24 cellular contexts compared by ENCODE assay signal in genomic region chr6:41059569-41059968, GRCh38. TPM values are rescaled to one million over a fixed set of nuclear protein-coding genes. Genes with fewer than 3 reads are reported as not detected.
DNase-seq lines count a peak whose midpoint lies in the region; ATAC-seq and TF ChIP-seq lines count a peak whose summit lies in the region.
"Had no signal": no experiment of that assay in that cellular context is flagged by ENCODE, and none has a peak within 500 bp of the region (broad histone marks: within the 10 kb centered on the region; RNA-seq: fewer than 3 reads in every experiment).

No MANE protein-coding gene starts in this region.

- no peaks in the 10 kb centered on the region for H3K27me3 Mint-ChIP-seq in chondrocyte (ENCODE audit: low read depth)
- H3K27me3 Mint-ChIP-seq in activated CD8-positive, alpha-beta T cell treated with anti-CD3 and anti-CD28 coated beads, Interleukin-2, amount 10 ng/mL, durations not matched to agents 7 days and 5 days (ENCODE audit: low read depth) = no peaks in the 10 kb centered on the region
- H3K27me3 Mint-ChIP-seq: CD4-positive, alpha-beta T cell; natural killer cell treated with Interleukin-12 subunit alpha and Interleukin-12 subunit beta and Interleukin-15 and Interleukin-18, amount 100 ng/mL, for 72 hours had no signal

- DNase-seq in SK-N-SH (no peak), RWPE2 (ENCODE audit: low spot score) (no peak), foreskin fibroblast (peak; percentile 37 to 70), psoas muscle (no peak), DMS114 treated with DMSO at 0.1 percent for 48 hours (lab: John Stamatoyannopoulos, UW; ENCODE audit: unreplicated experiment) (no peak), chondrocyte (ENCODE audit: low spot score) (no peak)
- DNase-seq in activated CD8-positive, alpha-beta T cell treated with anti-CD3 and anti-CD28 coated beads, Interleukin-2, amount 10 ng/mL, durations not matched to agents 7 days and 5 days = no peak
- DNase-seq: activated CD4-positive, alpha-beta T cell treated with anti-CD3 and anti-CD28 coated beads for 1 hour; activated CD8-positive, alpha-beta memory T cell treated with anti-CD3 and anti-CD28 coated beads, Interleukin-2, amount 50 U/mL, for 48 hours; CD4-positive, alpha-beta T cell; dermis blood vessel endothelial cell; DND-41; NCI-H1092; NCI-H2171; NK-92 treated with Interleukin-12 subunit alpha and Interleukin-12 subunit beta, amount 100 ng/mL, for 24 hours; SHP77; stimulated activated naive CD4-positive, alpha-beta T cell treated with Interleukin-2 at 50 U/mL for 16 hours had no signal

- H3K36me3 ChIP-seq in SK-N-SH (replicated peaks in 1 of 2; ENCODE audit: control insufficient read depth in 1 of 2, insufficient read depth in 2 of 2, low read length in 1 of 2) (peaks cover 6 to 15% of the 10 kb centered on the region in 2 experiments), RWPE2 (ENCODE audit: low read depth) (peaks cover 7% of the 10 kb centered on the region; the same call in 1 of the 2 replicates), psoas muscle (ENCODE audit: insufficient read depth in 1 of 2, low read depth in 1 of 2) (peaks cover 2 to 64% of the 10 kb centered on the region in 2 donors)
- H3K36me3 ChIP-seq: prostate gland had no signal

- no peaks in the 10 kb centered on the region for H3K9me3 Mint-ChIP-seq in chondrocyte (ENCODE audit: low read depth)
- no peaks in the 10 kb centered on the region for H3K9me3 Mint-ChIP-seq in activated CD8-positive, alpha-beta T cell treated with anti-CD3 and anti-CD28 coated beads, Interleukin-2, amount 10 ng/mL, durations not matched to agents 7 days and 5 days (ENCODE audit: insufficient read depth)
- H3K9me3 Mint-ChIP-seq: CD4-positive, alpha-beta T cell; natural killer cell treated with Interleukin-12 subunit alpha and Interleukin-12 subunit beta and Interleukin-15 and Interleukin-18, amount 100 ng/mL, for 72 hours had no signal

- H3K27me3 ChIP-seq in SK-N-SH (ENCODE audit: insufficient read depth) (no peaks in the 10 kb centered on the region), RWPE2 (ENCODE audit: insufficient read depth, poor library complexity, severe bottlenecking) (no peaks in the 10 kb centered on the region), psoas muscle (ENCODE audit: insufficient read depth in 3 of 3, low read length in 2 of 3) (no peaks in the 10 kb centered on the region)
- H3K27me3 ChIP-seq: ascending aorta had no signal

- H2AFZ ChIP-seq in SK-N-SH (ENCODE audit: low read depth) = no peak overlapping the region

- intact Hi-C loops in psoas muscle (cut with DNase I) = no loop called here

- TF ChIP-seq RAD21 in SK-N-SH (IDR thresholded peaks at IDR 0.05; ENCODE audit: low read length) = no peak

- H3K27ac ChIP-seq in SK-N-SH (ENCODE audit: low read depth in 2 of 2, low read length in 1 of 2) (no peak overlapping the region), RWPE2 (ENCODE audit: poor library complexity, severe bottlenecking) (no peak overlapping the region), psoas muscle (peak overlapping the region; percentile 92)
- H3K27ac ChIP-seq: 22Rv1, ascending aorta, prostate gland had no signal

- TF ChIP-seq CTCF in SK-N-SH (IDR thresholded peaks at IDR 0.05) = no peak
- TF ChIP-seq CTCF in RWPE2 (IDR thresholded peaks at IDR 0.05; ENCODE audit: poor library complexity, severe bottlenecking) = no peak
- TF ChIP-seq CTCF in foreskin fibroblast (IDR thresholded peaks at IDR 0.05; ENCODE audit: low read depth, low read length) = no peak
- TF ChIP-seq CTCF in psoas muscle (IDR thresholded peaks at IDR 0.05) = no peak
- no peak for TF ChIP-seq CTCF in chondrocyte (IDR thresholded peaks at IDR 0.05)

- no peaks in the 10 kb centered on the region for H3F3A ChIP-seq in SK-N-SH (replicated peaks; ENCODE audit: insufficient read depth)

- H3K9me3 ChIP-seq in SK-N-SH (no peaks in the 10 kb centered on the region), RWPE2 (ENCODE audit: severe bottlenecking) (no peaks in the 10 kb centered on the region), psoas muscle (no peaks in the 10 kb centered on the region)
- H3K9me3 ChIP-seq: ascending aorta, prostate gland had no signal

- ATAC-seq in SK-N-SH treated with all-trans-retinoic acid at 6 μM for 48 hours = peak; percentile 58
- peak; percentile 65; the same call in 2 of the 3 replicates for ATAC-seq in RWPE2 (ENCODE audit: low read depth)
- ATAC-seq in psoas muscle = peak in 3 of 4 donors; percentile 21 to 26 (median 21)
- ATAC-seq in activated CD8-positive, alpha-beta T cell treated with anti-CD3 and anti-CD28 coated beads, Interleukin-2, amount 10 ng/mL, durations not matched to agents 7 days and 5 days = no peak
- ATAC-seq: natural killer cell treated with Interleukin-12 subunit alpha and Interleukin-12 subunit beta and Interleukin-15 and Interleukin-18, amount 100 ng/mL, for 72 hours had no signal

- H3K27ac Mint-ChIP-seq in chondrocyte (ENCODE audit: unreplicated experiment) = no peak overlapping the region
- no peak overlapping the region for H3K27ac Mint-ChIP-seq in activated CD8-positive, alpha-beta T cell treated with anti-CD3 and anti-CD28 coated beads, Interleukin-2, amount 10 ng/mL, durations not matched to agents 7 days and 5 days
- H3K27ac Mint-ChIP-seq: CD4-positive, alpha-beta T cell had no signal

- CTCF ChIA-PET in SK-N-SH (lab: Yijun Ruan, JAX) = interaction anchor here (0.9 kb wide), 1 partner anchor 31 kb away, joined by 3 read pairs; no protein-coding TSS in a partner anchor
- CTCF ChIA-PET in activated CD8-positive, alpha-beta T cell treated with anti-CD3 and anti-CD28 coated beads, Interleukin-2, amount 10 ng/mL, durations not matched to agents 7 days and 5 days (lab: Charles Lee) = interaction anchor here (0.8 to 2.6 kb wide), 9 partner anchors 10 to 125 kb away, joined by 3 to 29 read pairs (median 5); partner anchors contain the start of genes NFYA, OARD1 and UNC5CL

- 89% methylated on average over 1 of the region's 1 CpG for WGBS in SK-N-SH (ENCODE audit: low lambda C conversion rate)
- 22 to 32% (median 31%) methylated on average over 1 of the region's 1 CpG for WGBS in psoas muscle, 3 donors

- no peaks in the 10 kb centered on the region for H3K79me2 ChIP-seq in SK-N-SH (ENCODE audit: insufficient read depth)

- POLR2A ChIA-PET in SK-N-SH (lab: Yijun Ruan, JAX) = no interaction called here
- POLR2A ChIA-PET in activated CD8-positive, alpha-beta T cell treated with anti-CD3 and anti-CD28 coated beads, Interleukin-2, amount 10 ng/mL, durations not matched to agents 7 days and 5 days (lab: Charles Lee) = interaction anchor here (0.6 to 1.1 kb wide), 2 partner anchors 13 to 91 kb away, joined by 4 to 5 read pairs; partner anchors contain the start of genes NFYA and OARD1

- H3K36me3 Mint-ChIP-seq in chondrocyte (ENCODE audit: low read depth) = no peaks in the 10 kb centered on the region
- H3K36me3 Mint-ChIP-seq in activated CD8-positive, alpha-beta T cell treated with anti-CD3 and anti-CD28 coated beads, Interleukin-2, amount 10 ng/mL, durations not matched to agents 7 days and 5 days (ENCODE audit: low read depth) = peaks cover 16% of the 10 kb centered on the region

- no peaks in the 10 kb centered on the region for H3K9me2 ChIP-seq in SK-N-SH

- H3K4me3 ChIP-seq in SK-N-SH (ENCODE audit: low read depth in 2 of 2, low read length in 1 of 2) = no peak overlapping the region
- H3K4me3 ChIP-seq in RWPE2 (ENCODE audit: severe bottlenecking) = no peak overlapping the region
- no peak overlapping the region for H3K4me3 ChIP-seq in foreskin fibroblast (ENCODE audit: low read depth in 1 of 2, low read length in 2 of 2)
- peak overlapping the region; percentile 63 for H3K4me3 ChIP-seq in psoas muscle
- H3K4me3 ChIP-seq: ascending aorta, prostate gland had no signal

- TF ChIP-seq EP300 in SK-N-SH (IDR thresholded peaks at IDR 0.05; ENCODE audit: borderline replicate concordance in 1 of 2, low read depth in 1 of 2, low read length in 1 of 2) = no peak

- peaks cover 23% of the 10 kb centered on the region for H3K4me1 Mint-ChIP-seq in chondrocyte (ENCODE audit: low read depth)
- peaks cover 8% of the 10 kb centered on the region for H3K4me1 Mint-ChIP-seq in activated CD8-positive, alpha-beta T cell treated with anti-CD3 and anti-CD28 coated beads, Interleukin-2, amount 10 ng/mL, durations not matched to agents 7 days and 5 days (ENCODE audit: low read depth)

- H3K9ac ChIP-seq in SK-N-SH = no peak overlapping the region

- H3K4me3 Mint-ChIP-seq in chondrocyte (ENCODE audit: unreplicated experiment) = no peak overlapping the region
- H3K4me3 Mint-ChIP-seq in activated CD8-positive, alpha-beta T cell treated with anti-CD3 and anti-CD28 coated beads, Interleukin-2, amount 10 ng/mL, durations not matched to agents 7 days and 5 days = no peak overlapping the region
- H3K4me3 Mint-ChIP-seq: CD4-positive, alpha-beta T cell; natural killer cell treated with Interleukin-12 subunit alpha and Interleukin-12 subunit beta and Interleukin-15 and Interleukin-18, amount 100 ng/mL, for 72 hours had no signal

- no peak overlapping the region for H3K4me2 ChIP-seq in SK-N-SH

- H3K4me1 ChIP-seq in SK-N-SH (ENCODE audit: control insufficient read depth in 1 of 2, insufficient read depth in 2 of 2, low read depth in 1 of 2, low read length in 1 of 2) = no peaks in the 10 kb centered on the region; a peak in 1 of 4 replicates
- no peaks in the 10 kb centered on the region for H3K4me1 ChIP-seq in RWPE2 (ENCODE audit: insufficient read depth, poor library complexity, severe bottlenecking)
- peaks cover 31% of the 10 kb centered on the region for H3K4me1 ChIP-seq in psoas muscle
- H3K4me1 ChIP-seq: ascending aorta, prostate gland had no signal

- H4K20me1 ChIP-seq in SK-N-SH (ENCODE audit: insufficient read depth) = no peaks in the 10 kb centered on the region

RNA-seq across cellular contexts. Expression of gene APOBEC2, which starts 6.6 kb away (rescaled TPM):
- polyA plus RNA-seq in SK-N-SH (2012; rRNA removed) = not detected in 2 replicates
- polyA plus RNA-seq in SK-N-SH (2012; cell fraction: cytosol; rRNA removed) = not detected in 2 replicates
- polyA plus RNA-seq in SK-N-SH (2012; cell fraction: nucleus; rRNA removed) = not detected in 2 replicates
- total RNA-seq in psoas muscle = 100 to 1,000 TPM; 135 to 511 (median 272) TPM
- polyA plus RNA-seq in psoas muscle = 100 to 1,000 TPM in 1 of 3 donors, 10 to 100 TPM in 2; 16.4 to 141 (median 80.7) TPM
- total RNA-seq in chondrocyte = not detected in 3 replicates
- total RNA-seq in activated CD8-positive, alpha-beta T cell treated with anti-CD3 and anti-CD28 coated beads, Interleukin-2, amount 10 ng/mL, durations not matched to agents 7 days and 5 days = not detected
- total RNA-seq: ascending aorta; CD4-positive, alpha-beta T cell; dermis blood vessel endothelial cell; natural killer cell treated with Interleukin-12 subunit alpha and Interleukin-12 subunit beta and Interleukin-15 and Interleukin-18, amount 100 ng/mL, for 72 hours; T-helper 2 cell treated with Interferon-gamma antibody and Interleukin-4, amounts not matched to agents 100 ng/mL and 5 ng/mL, for 36 hours had no signal

RNA-seq across cellular contexts. Expression of gene OARD1, which starts 12.6 kb away (rescaled TPM):
- polyA plus RNA-seq in SK-N-SH (2012; rRNA removed) = 5.6 and 6.4 TPM in 2 replicates
- 9.3 and 15.7 TPM in 2 replicates for polyA plus RNA-seq in SK-N-SH (2012; cell fraction: cytosol; rRNA removed)
- 2.2 and 4.7 TPM in 2 replicates for polyA plus RNA-seq in SK-N-SH (2012; cell fraction: nucleus; rRNA removed)
- total RNA-seq in psoas muscle = 10 to 100 TPM; 13.5 to 23.4 (median 16.6) TPM
- polyA plus RNA-seq in psoas muscle = 10 to 100 TPM; 24.6 to 74.6 (median 52.3) TPM
- total RNA-seq in chondrocyte = 11.4 to 12.2 TPM (median 12.2 TPM) in 3 replicates
- total RNA-seq in activated CD8-positive, alpha-beta T cell treated with anti-CD3 and anti-CD28 coated beads, Interleukin-2, amount 10 ng/mL, durations not matched to agents 7 days and 5 days = 10 to 100 TPM; 30.2 to 31.9 TPM
- total RNA-seq: ascending aorta had no signal

RNA-seq across cellular contexts. Expression of gene NFYA, which starts 13.2 kb away (rescaled TPM):
- polyA plus RNA-seq in SK-N-SH (2012; rRNA removed) (6.8 and 9.7 TPM in 2 replicates), psoas muscle (10 to 100 TPM in 2 of 3 donors, 1 to 10 TPM in 1; 2.7 to 14.2 (median 10.4) TPM)
- polyA plus RNA-seq in SK-N-SH (2012; cell fraction: cytosol; rRNA removed) = 6.8 and 8.1 TPM in 2 replicates
- polyA plus RNA-seq in SK-N-SH (2012; cell fraction: nucleus; rRNA removed) = 10.5 and 17.2 TPM in 2 replicates
- total RNA-seq in psoas muscle (10 to 100 TPM; 11.8 to 14.1 (median 13.0) TPM), chondrocyte (18.8 to 24.7 TPM (median 20.5 TPM) in 3 replicates)
- 10 to 100 TPM; 32.3 to 32.5 TPM for total RNA-seq in activated CD8-positive, alpha-beta T cell treated with anti-CD3 and anti-CD28 coated beads, Interleukin-2, amount 10 ng/mL, durations not matched to agents 7 days and 5 days

RNA-seq across cellular contexts. Expression of gene TSPO2, which starts 17.3 kb away (rescaled TPM):
- not detected in 2 replicates for polyA plus RNA-seq in SK-N-SH (2012; rRNA removed)
- not detected in 2 replicates for polyA plus RNA-seq in SK-N-SH (2012; cell fraction: cytosol; rRNA removed)
- polyA plus RNA-seq in SK-N-SH (2012; cell fraction: nucleus; rRNA removed) = not detected in 2 replicates
- total RNA-seq in psoas muscle = under 1 TPM in 1 of 4 donors, not detected in 3; 0.27 TPM
- not detected for polyA plus RNA-seq in psoas muscle
- not detected in 3 replicates for total RNA-seq in chondrocyte
- not detected for total RNA-seq in activated CD8-positive, alpha-beta T cell treated with anti-CD3 and anti-CD28 coated beads, Interleukin-2, amount 10 ng/mL, durations not matched to agents 7 days and 5 days
- total RNA-seq: ascending aorta; CD4-positive, alpha-beta T cell; dermis blood vessel endothelial cell; natural killer cell treated with Interleukin-12 subunit alpha and Interleukin-12 subunit beta and Interleukin-15 and Interleukin-18, amount 100 ng/mL, for 72 hours; prostate gland; T-helper 2 cell treated with Interferon-gamma antibody and Interleukin-4, amounts not matched to agents 100 ng/mL and 5 ng/mL, for 36 hours; urinary bladder had no signal
- polyA plus RNA-seq: urinary bladder had no signal

RNA-seq across cellular contexts. Expression of gene UNC5CL, which starts 20.5 kb away (rescaled TPM):
- polyA plus RNA-seq in SK-N-SH (2012; rRNA removed) (0.10 TPM in 2 replicates), psoas muscle (under 1 TPM; 0.18 to 0.90 (median 0.33) TPM)
- 0.05 and 0.08 TPM in 2 replicates for polyA plus RNA-seq in SK-N-SH (2012; cell fraction: cytosol; rRNA removed)
- polyA plus RNA-seq in SK-N-SH (2012; cell fraction: nucleus; rRNA removed) = 1.1 and 1.2 TPM in 2 replicates
- total RNA-seq in psoas muscle (under 1 TPM; 0.14 to 0.43 (median 0.28) TPM), chondrocyte (0.25 to 0.36 TPM in 2 of 3 replicates, not detected in the other)
- total RNA-seq in activated CD8-positive, alpha-beta T cell treated with anti-CD3 and anti-CD28 coated beads, Interleukin-2, amount 10 ng/mL, durations not matched to agents 7 days and 5 days = 1 to 10 TPM; 1.1 TPM

Comparison
In these comparisons a context has a peak if more than half of its experiments do, and no peak if none do; other contexts are left out.
1. DNase-seq: peak in foreskin fibroblast (2 of 2); none in SK-N-SH (single experiment), RWPE2 (single experiment), psoas muscle (0 of 2), DMS114 treated with DMSO at 0.1 percent for 48 hours (single experiment), chondrocyte (single experiment) and activated CD8-positive, alpha-beta T cell treated with anti-CD3 and anti-CD28 coated beads, Interleukin-2, amount 10 ng/mL, durations not matched to agents 7 days and 5 days (single experiment).
2. RNA of gene APOBEC2, which starts 6.6 kb away (total RNA-seq): 135 to 511 TPM in psoas muscle; not detected in chondrocyte and not detected in activated CD8-positive, alpha-beta T cell treated with anti-CD3 and anti-CD28 coated beads, Interleukin-2, amount 10 ng/mL, durations not matched to agents 7 days and 5 days; every median in the first group is over 100 times any median in the second.